ENCODE assay signal across 1 cellular context in genomic region chr13:32262165-32262564, GRCh38.
TF ChIP-seq lines count a peak whose summit lies in the region.

No MANE protein-coding gene starts in this region.

TF ChIP-seq in SK-N-SH, 30 proteins besides CTCF, POLR2A, EP300 and RAD21:
- TF ChIP-seq MXI1 (IDR thresholded peaks at IDR 0.05; ENCODE audit: low read depth, low read length) (no peak), MAX (IDR thresholded peaks at IDR 0.05; ENCODE audit: low read depth) (no peak)
